1 cellular context compared by ENCODE assay signal in the genomic region with DNA sequence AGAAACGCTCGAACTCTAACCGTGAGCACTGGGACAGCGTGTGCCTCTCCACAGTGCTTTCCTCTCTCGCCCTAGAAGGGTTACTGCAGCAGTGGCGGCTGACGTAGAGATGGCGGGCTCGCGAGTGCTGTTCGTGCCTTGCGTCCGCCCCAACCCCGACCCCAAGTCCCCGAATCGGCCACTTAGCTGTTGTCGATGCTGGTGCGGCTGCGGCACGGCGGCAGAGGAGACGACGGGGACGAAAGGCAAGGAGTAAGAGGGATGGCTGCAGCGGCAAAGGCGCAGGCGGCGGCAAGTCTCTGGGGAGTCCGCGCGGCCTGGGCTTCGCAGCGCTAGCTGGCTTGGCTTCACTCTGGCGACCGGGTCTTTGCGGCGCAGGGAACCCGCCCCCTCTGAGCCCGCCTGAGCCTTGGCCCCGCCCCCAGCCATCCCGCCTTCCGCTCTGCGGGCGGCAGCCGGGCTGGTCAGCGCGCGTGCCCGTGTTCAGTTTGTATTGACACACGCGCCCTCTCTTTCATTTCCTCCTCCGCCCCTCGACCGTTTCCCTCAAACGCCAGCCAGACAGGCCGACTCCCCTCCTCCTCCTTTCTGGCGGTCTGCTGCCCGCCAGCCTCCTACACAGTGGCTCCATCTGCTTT.
TF ChIP-seq lines count a peak whose summit lies in the region.

A gene (minus strand): TSS at position 354 of the 638 bp plus-strand sequence. CDS start 513 bp downstream, outside the sequence.

TF ChIP-seq in K562, 482 proteins besides CTCF, POLR2A, EP300 and RAD21 (continued from another document and continues in another):
- TF ChIP-seq POU5F1 (IDR thresholded peaks at IDR 0.05; ENCODE audit: borderline replicate concordance, low read depth, low read length, partially characterized antibody) (no peak), CC2D1A (IDR thresholded peaks at IDR 0.05) (0 out of 2 replicates have a peak, but pooled peaks have one; percentile 59), POLR2H (tag; IDR thresholded peaks at IDR 0.05; ENCODE audit: low read depth) (peak; percentile 19; the same call in 1 of the 2 replicates), CREM (IDR thresholded peaks at IDR 0.05; ENCODE audit: low read depth) (peak; percentile 22; the same call in 1 of the 2 replicates), NCOR1 (IDR thresholded peaks at IDR 0.05) (peak; percentile 50), HMGN3 (IDR thresholded peaks at IDR 0.05; ENCODE audit: borderline replicate concordance, extremely low read depth, insufficient read length, low read depth, low read length) (peak; percentile 57), RAD51 (IDR thresholded peaks at IDR 0.05; ENCODE audit: borderline replicate concordance, low read depth) (no peak), ETV1 (tag; conservative IDR thresholded peaks at IDR 0.05; ENCODE audit: low read depth) (0 out of 2 replicates have a peak, but pooled peaks have one; percentile 31), FOXM1 (IDR thresholded peaks at IDR 0.05; ENCODE audit: low read depth) (peak; percentile 64), FOXM1 (CRISPR knock-in tag; IDR thresholded peaks at IDR 0.05; ENCODE audit: low read depth) (no peak), POLR2G (IDR thresholded peaks at IDR 0.05; ENCODE audit: low read depth, low read length) (peak; percentile 91), GABPB1 (CRISPR knock-in tag; IDR thresholded peaks at IDR 0.05) (peak; percentile 47; the same call in 1 of the 2 replicates), ESRRA (IDR thresholded peaks at IDR 0.05; ENCODE audit: borderline replicate concordance, low read depth) (no peak), MCM2 (IDR thresholded peaks at IDR 0.05; ENCODE audit: low read depth) (no peak), SREBF1 (IDR thresholded peaks at IDR 0.05; ENCODE audit: borderline replicate concordance, low read depth, low read length) (no peak), L3MBTL2 (IDR thresholded peaks at IDR 0.05) (peak; percentile 74), MAZ (CRISPR knock-in tag; conservative IDR thresholded peaks at IDR 0.05 in 1 of 2, IDR thresholded peaks at IDR 0.05 in 1 of 2) (peak in 1 of 2 experiments; percentile 60; a peak in 2 of 4 replicates), POLR2B (IDR thresholded peaks at IDR 0.05; ENCODE audit: low read depth, partially characterized antibody) (peak; percentile 45), MYC (IDR thresholded peaks at IDR 0.05; ENCODE audit: low read depth, low read length) (peak; percentile 39; the same call in 1 of the 2 replicates), MYC (CRISPR knock-in tag; IDR thresholded peaks at IDR 0.05; ENCODE audit: borderline replicate concordance, low read depth) (no peak), SMAD4 (CRISPR knock-in tag; conservative IDR thresholded peaks at IDR 0.05) (peak; percentile 85), NRF1 (conservative IDR thresholded peaks at IDR 0.05 in 1 of 2, IDR thresholded peaks at IDR 0.05 in 1 of 2) (peak; percentile 75 to 79), MBD2 (IDR thresholded peaks at IDR 0.05; ENCODE audit: borderline replicate concordance, low read depth) (peak; percentile 30; the same call in 1 of the 2 replicates), SMARCA4 (IDR thresholded peaks at IDR 0.05) (0 out of 2 replicates have a peak, but pooled peaks have one; percentile 20), RBFOX2 (IDR thresholded peaks at IDR 0.05; ENCODE audit: low read depth, low read length) (peak; percentile 84), EP400 (IDR thresholded peaks at IDR 0.05) (peak; percentile 57; the same call in 1 of the 2 replicates), HOXB6 (CRISPR knock-in tag; IDR thresholded peaks at IDR 0.05; ENCODE audit: borderline replicate concordance) (no peak), CCAR2 (IDR thresholded peaks at IDR 0.05; ENCODE audit: low read depth, low read length) (no peak), SUPT5H (IDR thresholded peaks at IDR 0.05) (peak; percentile 69), THRAP3 (IDR thresholded peaks at IDR 0.05; ENCODE audit: borderline replicate concordance) (no peak), ZNF324 (CRISPR knock-in tag; IDR thresholded peaks at IDR 0.05) (no peak), YY1 (IDR thresholded peaks at IDR 0.05; ENCODE audit: borderline replicate concordance in 1 of 3, control insufficient read depth in 1 of 3, extremely low read depth in 1 of 3, insufficient read depth in 3 of 3, insufficient read length in 1 of 3, insufficient replicate concordance in 2 of 3, low read depth in 1 of 3, low read length in 2 of 3) (peak in 1 of 3 experiments; percentile 38), GABPA (tag; conservative IDR thresholded peaks at IDR 0.05; ENCODE audit: low read depth) (peak; percentile 58), TBL1XR1 (IDR thresholded peaks at IDR 0.05; ENCODE audit: low read length in 2 of 2) (0 out of 4 replicates have a peak, but pooled peaks of 1 of the 2 experiments have one; percentile 17), CBX3 (IDR thresholded peaks at IDR 0.05; ENCODE audit: borderline replicate concordance in 1 of 2, low read length in 2 of 2) (peak in 1 of 2 experiments; percentile 25; a peak in 1 of 3 replicates), TAF9B (IDR thresholded peaks at IDR 0.05; ENCODE audit: partially characterized antibody) (peak; percentile 22), FOXK2 (conservative IDR thresholded peaks at IDR 0.05 in 1 of 2, IDR thresholded peaks at IDR 0.05 in 1 of 2; ENCODE audit: low read depth in 2 of 2) (peak in 1 of 2 experiments; percentile 35; a peak in 2 of 4 replicates), MYBL2 (IDR thresholded peaks at IDR 0.05; ENCODE audit: low read depth) (peak; percentile 91), MYBL2 (CRISPR knock-in tag; IDR thresholded peaks at IDR 0.05; ENCODE audit: borderline replicate concordance) (no peak), SREBF2 (CRISPR knock-in tag; IDR thresholded peaks at IDR 0.05) (no peak)
- TF ChIP-seq, protein P1, sequence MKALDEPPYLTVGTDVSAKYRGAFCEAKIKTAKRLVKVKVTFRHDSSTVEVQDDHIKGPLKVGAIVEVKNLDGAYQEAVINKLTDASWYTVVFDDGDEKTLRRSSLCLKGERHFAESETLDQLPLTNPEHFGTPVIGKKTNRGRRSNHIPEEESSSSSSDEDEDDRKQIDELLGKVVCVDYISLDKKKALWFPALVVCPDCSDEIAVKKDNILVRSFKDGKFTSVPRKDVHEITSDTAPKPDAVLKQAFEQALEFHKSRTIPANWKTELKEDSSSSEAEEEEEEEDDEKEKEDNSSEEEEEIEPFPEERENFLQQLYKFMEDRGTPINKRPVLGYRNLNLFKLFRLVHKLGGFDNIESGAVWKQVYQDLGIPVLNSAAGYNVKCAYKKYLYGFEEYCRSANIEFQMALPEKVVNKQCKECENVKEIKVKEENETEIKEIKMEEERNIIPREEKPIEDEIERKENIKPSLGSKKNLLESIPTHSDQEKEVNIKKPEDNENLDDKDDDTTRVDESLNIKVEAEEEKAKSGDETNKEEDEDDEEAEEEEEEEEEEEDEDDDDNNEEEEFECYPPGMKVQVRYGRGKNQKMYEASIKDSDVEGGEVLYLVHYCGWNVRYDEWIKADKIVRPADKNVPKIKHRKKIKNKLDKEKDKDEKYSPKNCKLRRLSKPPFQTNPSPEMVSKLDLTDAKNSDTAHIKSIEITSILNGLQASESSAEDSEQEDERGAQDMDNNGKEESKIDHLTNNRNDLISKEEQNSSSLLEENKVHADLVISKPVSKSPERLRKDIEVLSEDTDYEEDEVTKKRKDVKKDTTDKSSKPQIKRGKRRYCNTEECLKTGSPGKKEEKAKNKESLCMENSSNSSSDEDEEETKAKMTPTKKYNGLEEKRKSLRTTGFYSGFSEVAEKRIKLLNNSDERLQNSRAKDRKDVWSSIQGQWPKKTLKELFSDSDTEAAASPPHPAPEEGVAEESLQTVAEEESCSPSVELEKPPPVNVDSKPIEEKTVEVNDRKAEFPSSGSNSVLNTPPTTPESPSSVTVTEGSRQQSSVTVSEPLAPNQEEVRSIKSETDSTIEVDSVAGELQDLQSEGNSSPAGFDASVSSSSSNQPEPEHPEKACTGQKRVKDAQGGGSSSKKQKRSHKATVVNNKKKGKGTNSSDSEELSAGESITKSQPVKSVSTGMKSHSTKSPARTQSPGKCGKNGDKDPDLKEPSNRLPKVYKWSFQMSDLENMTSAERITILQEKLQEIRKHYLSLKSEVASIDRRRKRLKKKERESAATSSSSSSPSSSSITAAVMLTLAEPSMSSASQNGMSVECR (CRISPR knock-in tag; IDR thresholded peaks at IDR 0.05): peak; percentile 19; the same call in 1 of the 2 replicates
- TF ChIP-seq, protein P2, sequence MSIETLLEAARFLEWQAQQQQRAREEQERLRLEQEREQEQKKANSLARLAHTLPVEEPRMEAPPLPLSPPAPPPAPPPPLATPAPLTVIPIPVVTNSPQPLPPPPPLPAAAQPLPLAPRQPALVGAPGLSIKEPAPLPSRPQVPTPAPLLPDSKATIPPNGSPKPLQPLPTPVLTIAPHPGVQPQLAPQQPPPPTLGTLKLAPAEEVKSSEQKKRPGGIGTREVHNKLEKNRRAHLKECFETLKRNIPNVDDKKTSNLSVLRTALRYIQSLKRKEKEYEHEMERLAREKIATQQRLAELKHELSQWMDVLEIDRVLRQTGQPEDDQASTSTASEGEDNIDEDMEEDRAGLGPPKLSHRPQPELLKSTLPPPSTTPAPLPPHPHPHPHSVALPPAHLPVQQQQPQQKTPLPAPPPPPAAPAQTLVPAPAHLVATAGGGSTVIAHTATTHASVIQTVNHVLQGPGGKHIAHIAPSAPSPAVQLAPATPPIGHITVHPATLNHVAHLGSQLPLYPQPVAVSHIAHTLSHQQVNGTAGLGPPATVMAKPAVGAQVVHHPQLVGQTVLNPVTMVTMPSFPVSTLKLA (conservative IDR thresholded peaks at IDR 0.05): peak; percentile 63 to 77; a peak in 3 of 4 replicates
- TF ChIP-seq, protein P3, sequence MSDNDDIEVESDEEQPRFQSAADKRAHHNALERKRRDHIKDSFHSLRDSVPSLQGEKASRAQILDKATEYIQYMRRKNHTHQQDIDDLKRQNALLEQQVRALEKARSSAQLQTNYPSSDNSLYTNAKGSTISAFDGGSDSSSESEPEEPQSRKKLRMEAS (CRISPR knock-in tag; IDR thresholded peaks at IDR 0.05): peak; percentile 43; the same call in 1 of the 2 replicates
- TF ChIP-seq, protein P4, sequence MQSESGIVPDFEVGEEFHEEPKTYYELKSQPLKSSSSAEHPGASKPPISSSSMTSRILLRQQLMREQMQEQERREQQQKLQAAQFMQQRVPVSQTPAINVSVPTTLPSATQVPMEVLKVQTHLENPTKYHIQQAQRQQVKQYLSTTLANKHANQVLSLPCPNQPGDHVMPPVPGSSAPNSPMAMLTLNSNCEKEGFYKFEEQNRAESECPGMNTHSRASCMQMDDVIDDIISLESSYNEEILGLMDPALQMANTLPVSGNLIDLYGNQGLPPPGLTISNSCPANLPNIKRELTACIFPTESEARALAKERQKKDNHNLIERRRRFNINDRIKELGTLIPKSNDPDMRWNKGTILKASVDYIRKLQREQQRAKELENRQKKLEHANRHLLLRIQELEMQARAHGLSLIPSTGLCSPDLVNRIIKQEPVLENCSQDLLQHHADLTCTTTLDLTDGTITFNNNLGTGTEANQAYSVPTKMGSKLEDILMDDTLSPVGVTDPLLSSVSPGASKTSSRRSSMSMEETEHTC (IDR thresholded peaks at IDR 0.05): 0 out of 2 replicates have a peak, but pooled peaks have one; percentile 37
- TF ChIP-seq, protein P5, sequence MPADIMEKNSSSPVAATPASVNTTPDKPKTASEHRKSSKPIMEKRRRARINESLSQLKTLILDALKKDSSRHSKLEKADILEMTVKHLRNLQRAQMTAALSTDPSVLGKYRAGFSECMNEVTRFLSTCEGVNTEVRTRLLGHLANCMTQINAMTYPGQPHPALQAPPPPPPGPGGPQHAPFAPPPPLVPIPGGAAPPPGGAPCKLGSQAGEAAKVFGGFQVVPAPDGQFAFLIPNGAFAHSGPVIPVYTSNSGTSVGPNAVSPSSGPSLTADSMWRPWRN (IDR thresholded peaks at IDR 0.05; ENCODE audit: low read depth): peak; percentile 88
- TF ChIP-seq, protein P6, sequence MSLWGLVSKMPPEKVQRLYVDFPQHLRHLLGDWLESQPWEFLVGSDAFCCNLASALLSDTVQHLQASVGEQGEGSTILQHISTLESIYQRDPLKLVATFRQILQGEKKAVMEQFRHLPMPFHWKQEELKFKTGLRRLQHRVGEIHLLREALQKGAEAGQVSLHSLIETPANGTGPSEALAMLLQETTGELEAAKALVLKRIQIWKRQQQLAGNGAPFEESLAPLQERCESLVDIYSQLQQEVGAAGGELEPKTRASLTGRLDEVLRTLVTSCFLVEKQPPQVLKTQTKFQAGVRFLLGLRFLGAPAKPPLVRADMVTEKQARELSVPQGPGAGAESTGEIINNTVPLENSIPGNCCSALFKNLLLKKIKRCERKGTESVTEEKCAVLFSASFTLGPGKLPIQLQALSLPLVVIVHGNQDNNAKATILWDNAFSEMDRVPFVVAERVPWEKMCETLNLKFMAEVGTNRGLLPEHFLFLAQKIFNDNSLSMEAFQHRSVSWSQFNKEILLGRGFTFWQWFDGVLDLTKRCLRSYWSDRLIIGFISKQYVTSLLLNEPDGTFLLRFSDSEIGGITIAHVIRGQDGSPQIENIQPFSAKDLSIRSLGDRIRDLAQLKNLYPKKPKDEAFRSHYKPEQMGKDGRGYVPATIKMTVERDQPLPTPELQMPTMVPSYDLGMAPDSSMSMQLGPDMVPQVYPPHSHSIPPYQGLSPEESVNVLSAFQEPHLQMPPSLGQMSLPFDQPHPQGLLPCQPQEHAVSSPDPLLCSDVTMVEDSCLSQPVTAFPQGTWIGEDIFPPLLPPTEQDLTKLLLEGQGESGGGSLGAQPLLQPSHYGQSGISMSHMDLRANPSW (CRISPR knock-in tag; IDR thresholded peaks at IDR 0.05): no peak
- TF ChIP-seq, protein P7, sequence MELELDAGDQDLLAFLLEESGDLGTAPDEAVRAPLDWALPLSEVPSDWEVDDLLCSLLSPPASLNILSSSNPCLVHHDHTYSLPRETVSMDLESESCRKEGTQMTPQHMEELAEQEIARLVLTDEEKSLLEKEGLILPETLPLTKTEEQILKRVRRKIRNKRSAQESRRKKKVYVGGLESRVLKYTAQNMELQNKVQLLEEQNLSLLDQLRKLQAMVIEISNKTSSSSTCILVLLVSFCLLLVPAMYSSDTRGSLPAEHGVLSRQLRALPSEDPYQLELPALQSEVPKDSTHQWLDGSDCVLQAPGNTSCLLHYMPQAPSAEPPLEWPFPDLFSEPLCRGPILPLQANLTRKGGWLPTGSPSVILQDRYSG (tag; conservative IDR thresholded peaks at IDR 0.05; ENCODE audit: low read depth): no peak
- TF ChIP-seq, protein P8, sequence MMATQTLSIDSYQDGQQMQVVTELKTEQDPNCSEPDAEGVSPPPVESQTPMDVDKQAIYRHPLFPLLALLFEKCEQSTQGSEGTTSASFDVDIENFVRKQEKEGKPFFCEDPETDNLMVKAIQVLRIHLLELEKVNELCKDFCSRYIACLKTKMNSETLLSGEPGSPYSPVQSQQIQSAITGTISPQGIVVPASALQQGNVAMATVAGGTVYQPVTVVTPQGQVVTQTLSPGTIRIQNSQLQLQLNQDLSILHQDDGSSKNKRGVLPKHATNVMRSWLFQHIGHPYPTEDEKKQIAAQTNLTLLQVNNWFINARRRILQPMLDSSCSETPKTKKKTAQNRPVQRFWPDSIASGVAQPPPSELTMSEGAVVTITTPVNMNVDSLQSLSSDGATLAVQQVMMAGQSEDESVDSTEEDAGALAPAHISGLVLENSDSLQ (IDR thresholded peaks at IDR 0.05): peak; percentile 64
- TF ChIP-seq, protein P9, sequence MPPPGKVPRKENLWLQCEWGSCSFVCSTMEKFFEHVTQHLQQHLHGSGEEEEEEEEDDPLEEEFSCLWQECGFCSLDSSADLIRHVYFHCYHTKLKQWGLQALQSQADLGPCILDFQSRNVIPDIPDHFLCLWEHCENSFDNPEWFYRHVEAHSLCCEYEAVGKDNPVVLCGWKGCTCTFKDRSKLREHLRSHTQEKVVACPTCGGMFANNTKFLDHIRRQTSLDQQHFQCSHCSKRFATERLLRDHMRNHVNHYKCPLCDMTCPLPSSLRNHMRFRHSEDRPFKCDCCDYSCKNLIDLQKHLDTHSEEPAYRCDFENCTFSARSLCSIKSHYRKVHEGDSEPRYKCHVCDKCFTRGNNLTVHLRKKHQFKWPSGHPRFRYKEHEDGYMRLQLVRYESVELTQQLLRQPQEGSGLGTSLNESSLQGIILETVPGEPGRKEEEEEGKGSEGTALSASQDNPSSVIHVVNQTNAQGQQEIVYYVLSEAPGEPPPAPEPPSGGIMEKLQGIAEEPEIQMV (tag; conservative IDR thresholded peaks at IDR 0.05; ENCODE audit: low read depth): no peak
